9 cellular contexts compared by ENCODE assay signal in the genomic region with DNA sequence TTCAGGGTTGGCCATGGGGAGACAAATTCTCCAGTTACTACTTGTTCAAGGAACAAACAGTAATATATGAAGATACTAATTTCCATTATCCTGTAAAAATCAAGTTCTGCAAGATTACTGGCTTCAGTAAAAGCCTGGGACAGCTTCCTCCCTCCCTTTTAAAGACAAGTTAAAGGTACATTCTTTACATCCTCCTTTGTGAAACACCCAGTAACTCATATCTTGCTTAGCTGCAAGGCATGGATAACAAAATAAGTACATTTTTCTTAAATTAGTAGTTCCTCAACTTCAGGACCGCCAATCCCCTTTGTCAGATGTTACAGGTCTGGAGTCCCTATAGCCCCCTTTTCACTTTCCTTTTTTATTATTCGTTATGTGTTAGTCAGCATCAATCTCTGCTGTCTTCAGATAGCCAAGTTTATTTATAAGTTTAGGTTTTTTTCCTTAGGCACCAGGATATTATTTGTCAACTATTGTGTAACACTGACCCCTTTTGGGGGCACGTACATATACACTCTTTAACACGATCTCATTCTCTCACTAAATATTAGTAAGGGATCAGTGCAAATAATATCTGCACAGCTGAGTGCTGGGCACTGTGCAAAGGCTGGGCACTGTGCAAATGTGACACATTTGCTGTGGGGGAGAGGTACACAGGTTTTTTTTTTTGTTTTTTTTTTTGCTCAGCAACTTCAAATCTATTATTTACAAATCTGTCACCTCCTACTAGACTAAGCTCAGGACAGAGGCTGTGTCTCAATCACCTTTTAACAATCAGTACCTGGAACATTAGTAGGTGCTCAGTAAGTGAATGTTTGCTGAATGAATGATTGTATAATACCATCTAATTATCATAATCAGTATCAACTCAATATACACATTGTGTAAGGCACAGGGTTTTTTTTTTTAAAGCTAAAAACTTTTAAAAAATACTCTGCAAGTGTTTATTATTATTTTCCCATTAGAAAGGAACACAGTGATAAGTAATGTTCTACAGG. TPM values are rescaled to one million over a fixed set of nuclear protein-coding genes. Genes with fewer than 3 reads are reported as not detected.
DNase-seq lines count a peak whose midpoint lies in the region; ATAC-seq and TF ChIP-seq lines count a peak whose summit lies in the region.
"Had no signal": no experiment of that assay in that cellular context is flagged by ENCODE, and none has a peak within 500 bp of the region (broad histone marks: within the 10 kb centered on the region; RNA-seq: fewer than 3 reads in every experiment).

No MANE protein-coding gene starts in this region.

- H3K4me3 Mint-ChIP-seq in CD4-positive, alpha-beta T cell = no peak overlapping the region
- H3K4me3 Mint-ChIP-seq in nephron progenitor cell (no peak overlapping the region), T-helper 17 cell (no peak overlapping the region)
- H3K4me3 Mint-ChIP-seq: activated CD4-positive, alpha-beta memory T cell treated with anti-CD3 and anti-CD28 coated beads, Interleukin-2, amount 10 ng/mL, durations not matched to agents 7 days and 5 days had no signal

- TF ChIP-seq CTCF in SK-N-SH (IDR thresholded peaks at IDR 0.05) (peak; percentile 42), fibroblast of pulmonary artery (IDR thresholded peaks at IDR 0.05; ENCODE audit: low read length, missing control alignments) (no peak), retinal pigment epithelial cell (conservative IDR thresholded peaks at IDR 0.05; ENCODE audit: low read depth, low read length) (peak; percentile 18), nephron progenitor cell (IDR thresholded peaks at IDR 0.05) (no peak)
- no peak for TF ChIP-seq CTCF in CD4-positive, alpha-beta T cell (IDR thresholded peaks at IDR 0.05)

- H3K79me2 ChIP-seq in GM23248 (ENCODE audit: insufficient read depth) (peaks cover 80% of the 10 kb centered on the region), SK-N-SH (ENCODE audit: insufficient read depth) (peaks cover 92% of the 10 kb centered on the region)

- DNase-seq in GM23248 (no peak), SK-N-SH (no peak), fibroblast of pulmonary artery (ENCODE audit: low read depth) (no peak), retinal pigment epithelial cell (ENCODE audit: low read depth) (no peak), NCI-H510A (lab: John Stamatoyannopoulos, UW) (no peak), nephron progenitor cell (no peak), T-helper 17 cell (no peak)
- no peak for DNase-seq in CD4-positive, alpha-beta T cell
- DNase-seq: activated CD4-positive, alpha-beta memory T cell treated with anti-CD3 and anti-CD28 coated beads, Interleukin-2, amount 10 ng/mL, durations not matched to agents 7 days and 5 days had no signal

- intact Hi-C loops in CD4-positive, alpha-beta T cell (cut with DNase I, micrococcal nuclease) = loop anchor here in 1 of 2 experiments (10.0 kb wide), 1 partner anchor 708 kb away; no protein-coding TSS in a partner anchor

- WGBS in GM23248 (ENCODE audit: low coverage in 1 of 2, low lambda C conversion rate in 2 of 2, missing lambda C conversion rate in 2 of 2), 2 experiments = 38 to 42% methylated on average over 4 of the region's 4 CpGs
- 70% methylated on average over 4 of the region's 4 CpGs for WGBS in SK-N-SH (ENCODE audit: low lambda C conversion rate)

- H2AFZ ChIP-seq in GM23248 = no peak overlapping the region
- H2AFZ ChIP-seq in SK-N-SH (ENCODE audit: low read depth) = no peak overlapping the region

- H3K9me3 Mint-ChIP-seq in CD4-positive, alpha-beta T cell = no peaks in the 10 kb centered on the region
- H3K9me3 Mint-ChIP-seq in nephron progenitor cell = no peaks in the 10 kb centered on the region
- H3K9me3 Mint-ChIP-seq: activated CD4-positive, alpha-beta memory T cell treated with anti-CD3 and anti-CD28 coated beads, Interleukin-2, amount 10 ng/mL, durations not matched to agents 7 days and 5 days had no signal

- CTCF ChIA-PET in SK-N-SH (lab: Yijun Ruan, JAX) = interaction anchor here (0.6 to 10.6 kb wide), 15 partner anchors 8 to 739 kb away, joined by 3 to 293 read pairs (median 10); a partner anchor contains a TSS
- CTCF ChIA-PET in CD4-positive, alpha-beta T cell (lab: Charles Lee) = interaction anchor here (0.9 to 3.8 kb wide), 5 partner anchors 14 to 334 kb away, joined by 3 to 31 read pairs (median 8); no protein-coding TSS in a partner anchor

- H3K9ac ChIP-seq in GM23248 (0 out of 2 replicates have a peak overlapping the region, but pooled peaks have one; percentile 10), SK-N-SH (no peak overlapping the region)

- H3K4me1 Mint-ChIP-seq in CD4-positive, alpha-beta T cell (ENCODE audit: low read depth) = no peaks in the 10 kb centered on the region
- H3K4me1 Mint-ChIP-seq in nephron progenitor cell (peaks cover 62% of the 10 kb centered on the region), T-helper 17 cell (peaks cover 5% of the 10 kb centered on the region)
- H3K4me1 Mint-ChIP-seq: activated CD4-positive, alpha-beta memory T cell treated with anti-CD3 and anti-CD28 coated beads, Interleukin-2, amount 10 ng/mL, durations not matched to agents 7 days and 5 days had no signal

- H3K9me2 ChIP-seq in GM23248 (ENCODE audit: insufficient read depth) (no peaks in the 10 kb centered on the region), SK-N-SH (no peaks in the 10 kb centered on the region)

- H3K36me3 ChIP-seq in GM23248 (ENCODE audit: low read depth) = peaks cover 20% of the 10 kb centered on the region
- peaks cover 18 to 35% of the 10 kb centered on the region in 2 experiments for H3K36me3 ChIP-seq in SK-N-SH (replicated peaks in 1 of 2; ENCODE audit: control insufficient read depth in 1 of 2, insufficient read depth in 2 of 2, low read length in 1 of 2)

- no peak for TF ChIP-seq EP300 in SK-N-SH (IDR thresholded peaks at IDR 0.05; ENCODE audit: borderline replicate concordance in 1 of 2, low read depth in 1 of 2, low read length in 1 of 2)

- H3K27ac ChIP-seq in GM23248 (no peak overlapping the region), SK-N-SH (ENCODE audit: low read depth in 2 of 2, low read length in 1 of 2) (peak overlapping the region in 1 of 2 experiments; percentile 54; a peak in 2 of 4 replicates)
- H3K27ac ChIP-seq in CD4-positive, alpha-beta T cell (ENCODE audit: low read depth, low read length) = no peak overlapping the region

- H3F3A ChIP-seq in GM23248 (ENCODE audit: insufficient read depth) = peaks cover 97% of the 10 kb centered on the region
- H3F3A ChIP-seq in SK-N-SH (replicated peaks; ENCODE audit: insufficient read depth) = peaks cover 58% of the 10 kb centered on the region

- H3K36me3 Mint-ChIP-seq in CD4-positive, alpha-beta T cell (ENCODE audit: low read depth) = no peaks in the 10 kb centered on the region
- H3K36me3 Mint-ChIP-seq in nephron progenitor cell (ENCODE audit: low read depth) (peaks cover 20% of the 10 kb centered on the region), T-helper 17 cell (ENCODE audit: low read depth) (peaks cover 4% of the 10 kb centered on the region)

- no peaks in the 10 kb centered on the region for H3K27me3 ChIP-seq in GM23248 (replicated peaks; ENCODE audit: insufficient read depth)
- H3K27me3 ChIP-seq in SK-N-SH (ENCODE audit: insufficient read depth) = no peaks in the 10 kb centered on the region
- H3K27me3 ChIP-seq in CD4-positive, alpha-beta T cell (ENCODE audit: control insufficient read depth, insufficient read depth, low read length) = peaks cover 16% of the 10 kb centered on the region

- POLR2A ChIA-PET in SK-N-SH (lab: Yijun Ruan, JAX) = interaction anchor here (0.6 kb wide), 1 partner anchor 421 kb away, joined by 4 read pairs; no protein-coding TSS in a partner anchor
- POLR2A ChIA-PET in CD4-positive, alpha-beta T cell (lab: Charles Lee) = interaction anchor here (1.8 kb wide), 1 partner anchor 334 kb away, joined by 11 read pairs; no protein-coding TSS in a partner anchor

- in situ Hi-C loops in GM23248 (cut with MboI) = no loop called here

- ATAC-seq in CD4-positive, alpha-beta T cell (ENCODE audit: poor library complexity) = no peak
- no peak for ATAC-seq in T-helper 17 cell

- H3K4me2 ChIP-seq in GM23248 (ENCODE audit: unreplicated experiment) (peak overlapping the region; percentile 43), SK-N-SH (peak overlapping the region; percentile 20; the same call in 1 of the 2 replicates)

- no peak overlapping the region for H3K27ac Mint-ChIP-seq in CD4-positive, alpha-beta T cell
- H3K27ac Mint-ChIP-seq in nephron progenitor cell (no peak overlapping the region), T-helper 17 cell (no peak overlapping the region)
- H3K27ac Mint-ChIP-seq: activated CD4-positive, alpha-beta memory T cell treated with anti-CD3 and anti-CD28 coated beads, Interleukin-2, amount 10 ng/mL, durations not matched to agents 7 days and 5 days had no signal

- peak; percentile 47; the same call in 1 of the 2 replicates for TF ChIP-seq RAD21 in SK-N-SH (IDR thresholded peaks at IDR 0.05; ENCODE audit: low read length)

- H3K4me1 ChIP-seq in GM23248 (ENCODE audit: insufficient read depth) (peaks cover 73% of the 10 kb centered on the region), SK-N-SH (ENCODE audit: control insufficient read depth in 1 of 2, insufficient read depth in 2 of 2, low read depth in 1 of 2, low read length in 1 of 2) (peaks cover 13 to 53% of the 10 kb centered on the region in 2 experiments)

- peaks cover 36% of the 10 kb centered on the region for H3K27me3 Mint-ChIP-seq in CD4-positive, alpha-beta T cell
- H3K27me3 Mint-ChIP-seq in nephron progenitor cell (ENCODE audit: low read depth, poor library complexity) (no peaks in the 10 kb centered on the region), T-helper 17 cell (peaks cover 31% of the 10 kb centered on the region)

- H3K9me3 ChIP-seq in GM23248 (ENCODE audit: low read depth) = no peaks in the 10 kb centered on the region
- no peaks in the 10 kb centered on the region for H3K9me3 ChIP-seq in SK-N-SH
- H3K9me3 ChIP-seq in CD4-positive, alpha-beta T cell (ENCODE audit: control insufficient read depth, low read length) = no peaks in the 10 kb centered on the region
- H3K9me3 ChIP-seq in T-helper 17 cell (ENCODE audit: control insufficient read depth, low read length, poor library complexity, severe bottlenecking) = no peaks in the 10 kb centered on the region

- H3K4me3 ChIP-seq in GM23248 (no peak overlapping the region), SK-N-SH (ENCODE audit: low read depth in 2 of 2, low read length in 1 of 2) (no peak overlapping the region), fibroblast of pulmonary artery (replicated peaks; ENCODE audit: low read depth, low read length) (peak overlapping the region; percentile 15), retinal pigment epithelial cell (ENCODE audit: low read length) (no peak overlapping the region)

- no peaks in the 10 kb centered on the region for H4K20me1 ChIP-seq in GM23248 (ENCODE audit: insufficient read depth)
- H4K20me1 ChIP-seq in SK-N-SH (ENCODE audit: insufficient read depth) = peaks cover 18% of the 10 kb centered on the region; the same call in 1 of the 2 replicates

RNA-seq across cellular contexts. Expression of a gene that starts 9.6 kb away (rescaled TPM):
- total RNA-seq in GM23248 (2014; rRNA removed; shearing (Covaris generic)) = 50.8 and 55.1 TPM in 2 replicates
- polyA plus RNA-seq in GM23248 (2016; fragmentation: Nextera tagmentation; extraction: Ambion mirVana) (29.7 and 31.3 TPM in 2 replicates), SK-N-SH (2012; rRNA removed) (65.6 and 66.9 TPM in 2 replicates)
- 72.6 and 74.4 TPM in 2 replicates for polyA plus RNA-seq in SK-N-SH (2012; cell fraction: cytosol; rRNA removed)
- polyA plus RNA-seq in SK-N-SH (2012; cell fraction: nucleus; rRNA removed) = 68.2 and 96.8 TPM in 2 replicates
- 1 to 10 TPM; 3.6 TPM for total RNA-seq in CD4-positive, alpha-beta T cell
- 1 to 10 TPM; 1.1 to 1.8 TPM for total RNA-seq in T-helper 17 cell

RNA-seq across cellular contexts. Expression of a gene that starts 55.0 kb away (rescaled TPM):
- total RNA-seq in GM23248 (2014; rRNA removed; shearing (Covaris generic)) = 191 and 198 TPM in 2 replicates
- polyA plus RNA-seq in GM23248 (2016; fragmentation: Nextera tagmentation; extraction: Ambion mirVana) (514 and 522 TPM in 2 replicates), SK-N-SH (2012; rRNA removed) (415 and 421 TPM in 2 replicates)
- polyA plus RNA-seq in SK-N-SH (2012; cell fraction: cytosol; rRNA removed) = 512 and 679 TPM in 2 replicates
- polyA plus RNA-seq in SK-N-SH (2012; cell fraction: nucleus; rRNA removed) = 70.8 and 126 TPM in 2 replicates
- 10 to 100 TPM; 57.7 to 62.4 TPM for total RNA-seq in CD4-positive, alpha-beta T cell
- 100 to 1,000 TPM; 106 to 123 TPM for total RNA-seq in T-helper 17 cell

Comparison
In these comparisons a context has a peak if more than half of its experiments do, and no peak if none do; other contexts are left out.
1. CTCF ChIP-seq: peak in SK-N-SH (single experiment) and retinal pigment epithelial cell (single experiment); none in fibroblast of pulmonary artery (single experiment), CD4-positive, alpha-beta T cell (single experiment) and nephron progenitor cell (single experiment).
2. RNA of a gene that starts 9.6 kb away (total RNA-seq): 50.8 to 55.1 TPM in GM23248; 3.6 TPM in CD4-positive, alpha-beta T cell and 1.1 to 1.8 TPM in T-helper 17 cell; every median in the first group is over 10 times any median in the second.